15 cellular contexts compared by ENCODE assay signal in genomic region chr1:30803562-30803961, GRCh38. TPM values are rescaled to one million over a fixed set of nuclear protein-coding genes. Genes with fewer than 3 reads are reported as not detected.
DNase-seq lines count a peak whose midpoint lies in the region; ATAC-seq and TF ChIP-seq lines count a peak whose summit lies in the region.
"Had no signal": no experiment of that assay in that cellular context is flagged by ENCODE, and none has a peak within 500 bp of the region (broad histone marks: within the 10 kb centered on the region; RNA-seq: fewer than 3 reads in every experiment).

No MANE protein-coding gene starts in this region.

- no peaks in the 10 kb centered on the region for H3K36me3 Mint-ChIP-seq in dendritic cell treated with granulocyte-macrophage colony-stimulating factor and Interleukin-4, amounts not matched to agents 40 ng/mL and 50 ng/mL, for 4 days (ENCODE audit: low read depth)
- no peaks in the 10 kb centered on the region for H3K36me3 Mint-ChIP-seq in neural progenitor cell
- no peaks in the 10 kb centered on the region for H3K36me3 Mint-ChIP-seq in naive thymus-derived CD4-positive, alpha-beta T cell
- H3K36me3 Mint-ChIP-seq: CD8-positive, alpha-beta T cell had no signal

- H3K27me3 Mint-ChIP-seq in dendritic cell treated with granulocyte-macrophage colony-stimulating factor and Interleukin-4, amounts not matched to agents 40 ng/mL and 50 ng/mL, for 4 days = peaks cover 77% of the 10 kb centered on the region
- H3K27me3 Mint-ChIP-seq in neural progenitor cell (ENCODE audit: insufficient read depth, low read depth) = peaks cover 19% of the 10 kb centered on the region
- H3K27me3 Mint-ChIP-seq in naive thymus-derived CD4-positive, alpha-beta T cell = peaks cover 27 to 63% (median 41%) of the 10 kb centered on the region in 5 donors

- POLR2A ChIA-PET in HEK293 (lab: Yijun Ruan, JAX) = no interaction called here
- POLR2A ChIA-PET in naive thymus-derived CD4-positive, alpha-beta T cell (lab: Charles Lee) = no interaction called here

- CTCF ChIA-PET in HEK293 (lab: Yijun Ruan, JAX) = interaction anchor here (0.8 to 16.7 kb wide), 12 partner anchors 8 to 128 kb away, joined by 3 to 434 read pairs (median 42); partner anchors contain the start of gene LAPTM5
- CTCF ChIA-PET in naive thymus-derived CD4-positive, alpha-beta T cell (lab: Charles Lee) = interaction anchor here (0.6 to 4.9 kb wide), 10 partner anchors 10 to 130 kb away, joined by 3 to 19 read pairs (median 4); no protein-coding TSS in a partner anchor

- H3K9me3 ChIP-seq in HEK293 (ENCODE audit: control insufficient read depth, insufficient read depth, low read depth, low read length) (no peaks in the 10 kb centered on the region), adipocyte (ENCODE audit: control insufficient read depth, low read length) (no peaks in the 10 kb centered on the region), neural progenitor cell (ENCODE audit: low read depth) (no peaks in the 10 kb centered on the region)
- no peaks in the 10 kb centered on the region for H3K9me3 ChIP-seq in naive thymus-derived CD4-positive, alpha-beta T cell (ENCODE audit: control insufficient read depth in 2 of 3, low read length in 3 of 3)
- H3K9me3 ChIP-seq: A549, BE2C had no signal

- H3K27me3 ChIP-seq in adipocyte (replicated peaks; ENCODE audit: control insufficient read depth, insufficient read depth, low read length) (peaks cover 4% of the 10 kb centered on the region), neural progenitor cell (no peaks in the 10 kb centered on the region)
- H3K27me3 ChIP-seq in naive thymus-derived CD4-positive, alpha-beta T cell (ENCODE audit: control insufficient read depth in 2 of 2, insufficient read depth in 2 of 2, low read length in 2 of 2) = peaks cover 0 to 5% of the 10 kb centered on the region in 2 donors
- H3K27me3 ChIP-seq: BE2C had no signal

- H3K36me3 ChIP-seq in HEK293 (ENCODE audit: control insufficient read depth in 2 of 2, insufficient read depth in 1 of 2, low read length in 2 of 2) = no peaks in the 10 kb centered on the region
- H3K36me3 ChIP-seq in adipocyte (ENCODE audit: control insufficient read depth, insufficient read depth, low read length, severe bottlenecking) = no peaks in the 10 kb centered on the region
- no peaks in the 10 kb centered on the region for H3K36me3 ChIP-seq in neural progenitor cell
- no peaks in the 10 kb centered on the region for H3K36me3 ChIP-seq in naive thymus-derived CD4-positive, alpha-beta T cell (ENCODE audit: control insufficient read depth in 2 of 3, insufficient read depth in 3 of 3, low read length in 3 of 3)
- H3K36me3 ChIP-seq: BE2C had no signal

- no peak for TF ChIP-seq CTCF in HEK293 (tag by site-specific recombination; IDR thresholded peaks at IDR 0.05)
- no peak for TF ChIP-seq CTCF in neural progenitor cell (IDR thresholded peaks at IDR 0.05)

- H3K4me2 ChIP-seq in neural progenitor cell = no peak overlapping the region
- H3K4me2 ChIP-seq: A549 had no signal

- peak overlapping the region; percentile 47 for H3K27ac Mint-ChIP-seq in dendritic cell treated with granulocyte-macrophage colony-stimulating factor and Interleukin-4, amounts not matched to agents 40 ng/mL and 50 ng/mL, for 4 days
- H3K27ac Mint-ChIP-seq in neural progenitor cell = peak overlapping the region; percentile 40
- H3K27ac Mint-ChIP-seq in naive thymus-derived CD4-positive, alpha-beta T cell = no peak overlapping the region
- H3K27ac Mint-ChIP-seq: CD8-positive, alpha-beta T cell had no signal

- H3K9ac ChIP-seq in adipocyte (ENCODE audit: low read length) (peak overlapping the region; percentile 12), neural progenitor cell (no peak overlapping the region)

- H3K4me3 ChIP-seq in HEK293 (ENCODE audit: low read depth, low read length) (no peak overlapping the region), adipocyte (ENCODE audit: low read length) (no peak overlapping the region), neural progenitor cell (no peak overlapping the region)
- no peak overlapping the region for H3K4me3 ChIP-seq in naive thymus-derived CD4-positive, alpha-beta T cell (ENCODE audit: low read length)
- H3K4me3 ChIP-seq: A549 had no signal

- no peak overlapping the region for H2AFZ ChIP-seq in neural progenitor cell (replicated peaks)

- H3K4me3 Mint-ChIP-seq in dendritic cell treated with granulocyte-macrophage colony-stimulating factor and Interleukin-4, amounts not matched to agents 40 ng/mL and 50 ng/mL, for 4 days = no peak overlapping the region
- H3K4me3 Mint-ChIP-seq in neural progenitor cell = peak overlapping the region; percentile 2
- H3K4me3 Mint-ChIP-seq in naive thymus-derived CD4-positive, alpha-beta T cell = no peak overlapping the region
- H3K4me3 Mint-ChIP-seq: CD8-positive, alpha-beta T cell had no signal

- peaks cover 48% of the 10 kb centered on the region for H3K4me1 Mint-ChIP-seq in dendritic cell treated with granulocyte-macrophage colony-stimulating factor and Interleukin-4, amounts not matched to agents 40 ng/mL and 50 ng/mL, for 4 days (ENCODE audit: low read depth)
- H3K4me1 Mint-ChIP-seq in neural progenitor cell = peaks cover 75% of the 10 kb centered on the region
- H3K4me1 Mint-ChIP-seq in naive thymus-derived CD4-positive, alpha-beta T cell = peaks cover 0 to 9% (median 4%) of the 10 kb centered on the region in 7 donors

- H3K9me3 Mint-ChIP-seq in dendritic cell treated with granulocyte-macrophage colony-stimulating factor and Interleukin-4, amounts not matched to agents 40 ng/mL and 50 ng/mL, for 4 days = no peaks in the 10 kb centered on the region
- no peaks in the 10 kb centered on the region for H3K9me3 Mint-ChIP-seq in neural progenitor cell
- H3K9me3 Mint-ChIP-seq in naive thymus-derived CD4-positive, alpha-beta T cell = no peaks in the 10 kb centered on the region
- H3K9me3 Mint-ChIP-seq: CD8-positive, alpha-beta T cell had no signal

- H3K4me1 ChIP-seq in HEK293 (ENCODE audit: control insufficient read depth, insufficient read depth, low read length) (peaks cover 6% of the 10 kb centered on the region; the same call in 1 of the 2 replicates), adipocyte (ENCODE audit: control insufficient read depth, insufficient read depth, low read length) (peaks cover 29% of the 10 kb centered on the region), neural progenitor cell (peaks cover 33% of the 10 kb centered on the region)
- no peaks in the 10 kb centered on the region for H3K4me1 ChIP-seq in naive thymus-derived CD4-positive, alpha-beta T cell (ENCODE audit: control insufficient read depth in 2 of 2, insufficient read depth in 2 of 2, low read length in 2 of 2)
- H3K4me1 ChIP-seq: A549, BE2C had no signal

- no peaks in the 10 kb centered on the region for H4K20me1 ChIP-seq in neural progenitor cell (ENCODE audit: low read depth)

- ATAC-seq in naive thymus-derived CD4-positive, alpha-beta T cell = no peak
- ATAC-seq: A549; CD8-positive, alpha-beta T cell; HCT116 had no signal

- H3K79me2 ChIP-seq in neural progenitor cell (ENCODE audit: low read depth) = no peaks in the 10 kb centered on the region

- intact Hi-C loops in dendritic cell treated with granulocyte-macrophage colony-stimulating factor and Interleukin-4, amounts not matched to agents 40 ng/mL and 50 ng/mL, for 4 days (cut with micrococcal nuclease) = no loop called here
- intact Hi-C loops in naive thymus-derived CD4-positive, alpha-beta T cell (cut with micrococcal nuclease) = no loop called here

- H3K27ac ChIP-seq in HEK293 (ENCODE audit: extremely low read depth, low read depth, low read length) (no peak overlapping the region), neural progenitor cell (no peak overlapping the region)
- H3K27ac ChIP-seq in naive thymus-derived CD4-positive, alpha-beta T cell (ENCODE audit: low read depth, low read length) = no peak overlapping the region
- H3K27ac ChIP-seq: A549, C4-2B had no signal

- H3F3A ChIP-seq in neural progenitor cell (ENCODE audit: low read depth) = peaks cover 20% of the 10 kb centered on the region

- no peak for DNase-seq in adipocyte (ENCODE audit: low read depth)
- no peak for DNase-seq in neural progenitor cell (ENCODE audit: low spot score)
- DNase-seq in CD1c-positive myeloid dendritic cell (ENCODE audit: extremely low spot score) = no peak
- DNase-seq in naive thymus-derived CD4-positive, alpha-beta T cell = no peak
- DNase-seq in NK-92 treated with Interleukin-12 subunit alpha and Interleukin-12 subunit beta, amount 100 ng/mL, for 24 hours (lab: John Stamatoyannopoulos, UW) = no peak
- DNase-seq: BE2C; CD8-positive, alpha-beta T cell; COR-L47; DND-41; GDM1 had no signal

TF ChIP-seq in HEK293, 187 proteins besides CTCF, POLR2A, EP300 and RAD21 (continues in another document):
- TF ChIP-seq ZBTB6 (tag by site-specific recombination; IDR thresholded peaks at IDR 0.05) (no peak), ZNF146 (tag by site-specific recombination; IDR thresholded peaks at IDR 0.05) (no peak), PRDM1 (tag by site-specific recombination; IDR thresholded peaks at IDR 0.05) (peak; percentile 53; the same call in 1 of the 2 replicates), ZNF26 (tag by site-specific recombination; IDR thresholded peaks at IDR 0.05) (no peak)

RNA-seq across cellular contexts. Expression of gene LAPTM5, which starts 46.0 kb away (rescaled TPM):
- not detected in 2 replicates for total RNA-seq in neural progenitor cell (ENCODE audit: low replicate concordance)
- 100 to 1,000 TPM; 464 to 783 (median 647) TPM for total RNA-seq in naive thymus-derived CD4-positive, alpha-beta T cell
- 100 to 1,000 TPM; 551 to 556 TPM for polyA plus RNA-seq in naive thymus-derived CD4-positive, alpha-beta T cell

Comparison
In these comparisons a context has a peak if more than half of its experiments do, and no peak if none do; other contexts are left out.
1. H3K27ac Mint-ChIP-seq: peak in dendritic cell treated with granulocyte-macrophage colony-stimulating factor and Interleukin-4, amounts not matched to agents 40 ng/mL and 50 ng/mL, for 4 days (single experiment) and neural progenitor cell (single experiment); none in naive thymus-derived CD4-positive, alpha-beta T cell (0 of 9).
2. RNA of gene LAPTM5, which starts 46.0 kb away (total RNA-seq): 464 to 783 TPM in naive thymus-derived CD4-positive, alpha-beta T cell; not detected in neural progenitor cell; every median in the first group is over 100 times any median in the second.